Comparison of ENCODE assay signal across 10 cellular contexts in the genomic region with DNA sequence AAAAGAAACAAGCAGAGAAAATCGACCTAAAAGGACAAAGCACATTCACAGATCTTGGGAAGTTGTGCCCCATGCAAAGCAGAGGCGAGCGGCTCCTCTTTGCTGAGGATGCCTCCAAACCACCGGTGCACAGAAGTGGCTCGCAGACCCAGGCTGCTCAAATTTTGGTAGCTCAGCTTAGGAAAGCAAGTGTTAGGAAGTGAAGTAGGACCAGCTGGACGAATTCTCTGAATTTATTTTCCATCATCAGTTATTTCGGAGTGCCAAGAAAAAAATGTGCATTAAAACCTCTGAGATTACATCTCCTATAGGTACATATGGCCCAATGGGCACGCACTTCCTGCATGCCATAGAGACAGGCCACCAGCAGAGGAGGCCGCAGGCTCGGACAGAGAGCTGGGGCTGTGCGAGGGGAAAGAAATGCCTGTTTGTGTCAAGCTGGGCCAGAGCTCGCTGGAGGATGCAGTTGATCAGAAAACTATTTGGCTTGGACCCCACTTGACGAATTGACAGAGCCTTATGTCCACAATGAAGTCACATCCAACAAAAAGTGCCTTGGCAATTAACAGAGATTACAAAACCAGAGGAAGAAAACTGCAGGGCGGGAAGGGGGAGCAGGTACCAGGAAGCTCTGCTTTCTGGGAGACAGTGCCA.
DNase-seq lines count a peak whose midpoint lies in the region; ATAC-seq, FAIRE-seq and TF ChIP-seq lines count a peak whose summit lies in the region.
"Had no signal": no experiment of that assay in that cellular context is flagged by ENCODE, and none has a peak within 500 bp of the region (broad histone marks: within the 10 kb centered on the region; RNA-seq: fewer than 3 reads in every experiment).

No MANE protein-coding gene starts in this region.

- no peak overlapping the region for H3K4me3 ChIP-seq in HepG2 (replicated peaks in 1 of 3; ENCODE audit: insufficient read depth in 1 of 3, low read depth in 2 of 3, low read length in 3 of 3)

- POLR2A ChIA-PET in HepG2 (lab: Yijun Ruan, JAX): no interaction called here

- H3K9ac ChIP-seq in HepG2 (ENCODE audit: insufficient read depth, low read depth, low read length): no peak overlapping the region

- in situ Hi-C loops in HepG2 (cut with HindIII; ENCODE audit: extremely low pct_ligation_motif_present, low pct_unique_long_range_greater_than_20kb): no loop called here

- TF ChIP-seq RAD21 in HepG2 (CRISPR knock-in tag; IDR thresholded peaks at IDR 0.05): no peak

- H3K4me2 ChIP-seq in HepG2 (ENCODE audit: low read depth, low read length): no peak overlapping the region

- H3K36me3 ChIP-seq in HepG2 (replicated peaks in 1 of 2; ENCODE audit: control insufficient read depth in 1 of 2, insufficient read depth in 2 of 2, low read length in 2 of 2): no peaks in the 10 kb centered on the region

- no peaks in the 10 kb centered on the region for H4K20me1 ChIP-seq in HepG2 (ENCODE audit: insufficient read depth, low read length)

- no peak for TF ChIP-seq POLR2A in HepG2 (IDR thresholded peaks at IDR 0.05; ENCODE audit: insufficient read depth in 1 of 2, low read depth in 2 of 2, low read length in 2 of 2)

- CTCF ChIA-PET in HepG2 (lab: Yijun Ruan, JAX; ENCODE audit: low intra/inter-chr PET ratio, low total read pairs): no interaction called here

- WGBS in HepG2 (ENCODE audit: low lambda C conversion rate): 31% methylated on average over 14 of the region's 14 CpGs

- no peaks in the 10 kb centered on the region for H3K9me3 ChIP-seq in HepG2 (ENCODE audit: low read length)

- intact Hi-C loops in HepG2 (cut with micrococcal nuclease; ENCODE audit: unreplicated experiment): no loop called here

- H3K79me2 ChIP-seq in HepG2 (ENCODE audit: insufficient read depth, low read length): no peaks in the 10 kb centered on the region

- no peak for FAIRE-seq in HepG2 (lab: Jason Lieb, UNC)
- FAIRE-seq: endometrium, G401.6 had no signal

- peak overlapping the region; percentile 78 for H3K27ac ChIP-seq in cingulate gyrus (ENCODE audit: low read depth, low read length)
- no peak overlapping the region for H3K27ac ChIP-seq in HepG2 (ENCODE audit: extremely low read length, insufficient read depth, low read length)

- peaks cover 5 to 53% of the 10 kb centered on the region in 2 experiments; a peak in 4 of 5 replicates for H3K27me3 ChIP-seq in HepG2 (ENCODE audit: control insufficient read depth in 1 of 2, insufficient read depth in 2 of 2, low read length in 2 of 2)

- TF ChIP-seq EP300 in HepG2 (IDR thresholded peaks at IDR 0.05; ENCODE audit: low read depth in 2 of 2, low read length in 2 of 2) (no peak), HepG2 (CRISPR knock-in tag; IDR thresholded peaks at IDR 0.05; ENCODE audit: borderline replicate concordance) (no peak)

- BruUV-seq in HepG2 (replicated peaks; lab: Mats Ljungman, UMichigan): no TSS peak

- ATAC-seq in HepG2: peak; percentile 83

- no peak overlapping the region for H2AFZ ChIP-seq in HepG2 (ENCODE audit: low read length)

- peak; percentile 51 for TF ChIP-seq CTCF in HepG2 (CRISPR knock-in tag; IDR thresholded peaks at IDR 0.05)

- DNase-seq in SIG-M5 treated with dmso at 0.1 percent for 504 hours (lab: John Stamatoyannopoulos, UW; ENCODE audit: unreplicated experiment): peak; percentile 48
- DNase-seq in SIG-M5 (lab: John Stamatoyannopoulos, UW): no peak
- DNase-seq in HT1080 (ENCODE audit: low read depth): peak; percentile 63
- DNase-seq in T-helper 2 cell: peak; percentile 28 to 87 (median 55)
- no peak for DNase-seq in HepG2 (ENCODE audit: low spot score)
- peak; percentile 51 to 74 for DNase-seq in stimulated activated CD4-positive, alpha-beta T cell treated with anti-CD3 and anti-CD28 coated beads, Interleukin-4, amount 100 ng/mL, for 48 hours (ENCODE audit: low read depth in 2 of 2)
- DNase-seq in NCI-H1436 (lab: John Stamatoyannopoulos, UW): no peak

- no peaks in the 10 kb centered on the region for H3K4me1 ChIP-seq in HepG2 (ENCODE audit: insufficient read depth, low read length)

TF ChIP-seq in HepG2, 621 proteins besides CTCF, POLR2A, EP300 and RAD21:
- TF ChIP-seq, protein P1, sequence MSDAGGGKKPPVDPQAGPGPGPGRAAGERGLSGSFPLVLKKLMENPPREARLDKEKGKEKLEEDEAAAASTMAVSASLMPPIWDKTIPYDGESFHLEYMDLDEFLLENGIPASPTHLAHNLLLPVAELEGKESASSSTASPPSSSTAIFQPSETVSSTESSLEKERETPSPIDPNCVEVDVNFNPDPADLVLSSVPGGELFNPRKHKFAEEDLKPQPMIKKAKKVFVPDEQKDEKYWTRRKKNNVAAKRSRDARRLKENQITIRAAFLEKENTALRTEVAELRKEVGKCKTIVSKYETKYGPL (CRISPR knock-in tag; IDR thresholded peaks at IDR 0.05): no peak
- peak; percentile 62 for TF ChIP-seq STAG1 (CRISPR knock-in tag; IDR thresholded peaks at IDR 0.05)

Comparison
In these comparisons a context has a peak if more than half of its experiments do, and no peak if none do; other contexts are left out.
1. DNase-seq: peak in SIG-M5 treated with dmso at 0.1 percent for 504 hours (single experiment), HT1080 (single experiment), T-helper 2 cell (5 of 5) and stimulated activated CD4-positive, alpha-beta T cell treated with anti-CD3 and anti-CD28 coated beads, Interleukin-4, amount 100 ng/mL, for 48 hours (2 of 2); none in SIG-M5 (single experiment), HepG2 (single experiment) and NCI-H1436 (single experiment).